In the genomic region with DNA sequence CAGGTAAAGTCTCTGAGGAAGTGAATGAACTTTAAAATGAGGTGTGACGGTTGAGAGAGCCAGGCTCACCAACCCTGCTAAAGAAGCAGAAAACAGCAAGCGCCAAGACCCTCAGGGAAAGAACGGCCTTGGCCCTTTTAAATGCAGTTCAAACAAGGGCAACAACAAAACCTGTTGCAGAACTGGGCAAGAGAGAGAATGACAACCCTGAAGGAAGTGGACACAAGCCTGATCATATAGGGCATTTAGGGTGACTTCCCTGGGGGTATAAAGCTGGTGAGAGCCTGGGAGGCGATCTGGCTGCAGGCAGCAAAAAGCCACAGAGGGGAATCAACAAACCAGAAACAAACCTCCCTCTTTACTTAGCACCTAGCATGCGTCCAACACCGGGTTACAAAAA, we compare ENCODE assay signal across 7 cellular contexts. TPM values are rescaled to one million over a fixed set of nuclear protein-coding genes. Genes with fewer than 3 reads are reported as not detected.
DNase-seq lines count a peak whose midpoint lies in the region; ATAC-seq and TF ChIP-seq lines count a peak whose summit lies in the region.

No MANE protein-coding gene starts in this region.

- ATAC-seq in activated CD8-positive, alpha-beta T cell treated with anti-CD3 and anti-CD28 coated beads, Interleukin-2, amount 10 ng/mL, durations not matched to agents 7 days and 5 days, result no peak
- no peak for ATAC-seq in stimulated activated effector memory CD8-positive, alpha-beta T cell treated with anti-CD3 and anti-CD28 coated beads, Interleukin-12 subunit alpha, Interleukin-12 subunit beta, amount 100 ng/mL, for 72 hours
- no peak for ATAC-seq in HG03469 (IDR thresholded peaks at IDR 0.05; ENCODE audit: unreplicated experiment)

- peak overlapping the region; percentile 70 for H3K9ac ChIP-seq in iPS-15b (ENCODE audit: low read depth, low read length)

- no peak for TF ChIP-seq CTCF in HEK293 (tag by site-specific recombination; IDR thresholded peaks at IDR 0.05)

- no peaks in the 10 kb centered on the region for H3K27me3 ChIP-seq in iPS-15b (ENCODE audit: control insufficient read depth, insufficient read depth, low read length)

- H3K9me3 Mint-ChIP-seq in activated CD8-positive, alpha-beta T cell treated with anti-CD3 and anti-CD28 coated beads, Interleukin-2, amount 10 ng/mL, durations not matched to agents 7 days and 5 days (ENCODE audit: insufficient read depth), result no peaks in the 10 kb centered on the region
- no peaks in the 10 kb centered on the region for H3K9me3 Mint-ChIP-seq in stimulated activated effector memory CD8-positive, alpha-beta T cell treated with anti-CD3 and anti-CD28 coated beads, Interleukin-12 subunit alpha, Interleukin-12 subunit beta, amount 100 ng/mL, for 72 hours

- DNase-seq in activated CD8-positive, alpha-beta T cell treated with anti-CD3 and anti-CD28 coated beads, Interleukin-2, amount 10 ng/mL, durations not matched to agents 7 days and 5 days, result no peak
- no peak for DNase-seq in stimulated activated effector memory CD8-positive, alpha-beta T cell treated with anti-CD3 and anti-CD28 coated beads, Interleukin-12 subunit alpha, Interleukin-12 subunit beta, amount 100 ng/mL, for 72 hours (ENCODE audit: low spot score in 2 of 2)
- DNase-seq in DMS53 (lab: John Stamatoyannopoulos, UW) (no peak), ecto neural progenitor cell (ENCODE audit: low spot score) (no peak)

- CTCF ChIA-PET in HEK293 (lab: Yijun Ruan, JAX), result interaction anchor here (0.6 kb wide), 1 partner anchor 784 kb away, joined by 4 read pairs; no protein-coding TSS in a partner anchor
- CTCF ChIA-PET in activated CD8-positive, alpha-beta T cell treated with anti-CD3 and anti-CD28 coated beads, Interleukin-2, amount 10 ng/mL, durations not matched to agents 7 days and 5 days (lab: Charles Lee), result interaction anchor here (0.8 kb wide), 1 partner anchor 156 kb away, joined by 3 read pairs; no protein-coding TSS in a partner anchor

- H3K4me3 ChIP-seq in HEK293 (ENCODE audit: low read depth, low read length), result peak overlapping the region; percentile 75
- H3K4me3 ChIP-seq in iPS-15b (ENCODE audit: low read depth, low read length), result peak overlapping the region; percentile 93

- H3K27me3 Mint-ChIP-seq in activated CD8-positive, alpha-beta T cell treated with anti-CD3 and anti-CD28 coated beads, Interleukin-2, amount 10 ng/mL, durations not matched to agents 7 days and 5 days (ENCODE audit: low read depth), result no peaks in the 10 kb centered on the region

- no peak overlapping the region for H3K27ac ChIP-seq in HEK293 (ENCODE audit: extremely low read depth, low read depth, low read length)

- H3K9me3 ChIP-seq in HEK293 (ENCODE audit: control insufficient read depth, insufficient read depth, low read depth, low read length) (no peaks in the 10 kb centered on the region), iPS-15b (ENCODE audit: control insufficient read depth, insufficient read depth, low read length) (no peaks in the 10 kb centered on the region)

- no peaks in the 10 kb centered on the region for H3K36me3 ChIP-seq in HEK293 (ENCODE audit: control insufficient read depth in 2 of 2, insufficient read depth in 1 of 2, low read length in 2 of 2)
- no peaks in the 10 kb centered on the region for H3K36me3 ChIP-seq in iPS-15b (ENCODE audit: control insufficient read depth, insufficient read depth, low read length)

- peak overlapping the region; percentile 92 for H3K27ac Mint-ChIP-seq in activated CD8-positive, alpha-beta T cell treated with anti-CD3 and anti-CD28 coated beads, Interleukin-2, amount 10 ng/mL, durations not matched to agents 7 days and 5 days
- H3K27ac Mint-ChIP-seq in stimulated activated effector memory CD8-positive, alpha-beta T cell treated with anti-CD3 and anti-CD28 coated beads, Interleukin-12 subunit alpha, Interleukin-12 subunit beta, amount 100 ng/mL, for 72 hours, result peak overlapping the region; percentile 88

- H3K36me3 Mint-ChIP-seq in activated CD8-positive, alpha-beta T cell treated with anti-CD3 and anti-CD28 coated beads, Interleukin-2, amount 10 ng/mL, durations not matched to agents 7 days and 5 days (ENCODE audit: low read depth), result peaks cover 6% of the 10 kb centered on the region
- H3K36me3 Mint-ChIP-seq in stimulated activated effector memory CD8-positive, alpha-beta T cell treated with anti-CD3 and anti-CD28 coated beads, Interleukin-12 subunit alpha, Interleukin-12 subunit beta, amount 100 ng/mL, for 72 hours, result no peaks in the 10 kb centered on the region

- POLR2A ChIA-PET in HEK293 (lab: Yijun Ruan, JAX), result no interaction called here
- POLR2A ChIA-PET in activated CD8-positive, alpha-beta T cell treated with anti-CD3 and anti-CD28 coated beads, Interleukin-2, amount 10 ng/mL, durations not matched to agents 7 days and 5 days (lab: Charles Lee), result interaction anchor here (0.7 to 1.8 kb wide), 4 partner anchors 14 to 53 kb away, joined by 4 to 7 read pairs (median 5); no protein-coding TSS in a partner anchor

- H3K4me1 Mint-ChIP-seq in activated CD8-positive, alpha-beta T cell treated with anti-CD3 and anti-CD28 coated beads, Interleukin-2, amount 10 ng/mL, durations not matched to agents 7 days and 5 days (ENCODE audit: low read depth), result peaks cover 37% of the 10 kb centered on the region
- H3K4me1 Mint-ChIP-seq in stimulated activated effector memory CD8-positive, alpha-beta T cell treated with anti-CD3 and anti-CD28 coated beads, Interleukin-12 subunit alpha, Interleukin-12 subunit beta, amount 100 ng/mL, for 72 hours, result peaks cover 36% of the 10 kb centered on the region

- peak overlapping the region; percentile 93 for H3K4me3 Mint-ChIP-seq in activated CD8-positive, alpha-beta T cell treated with anti-CD3 and anti-CD28 coated beads, Interleukin-2, amount 10 ng/mL, durations not matched to agents 7 days and 5 days
- H3K4me3 Mint-ChIP-seq in stimulated activated effector memory CD8-positive, alpha-beta T cell treated with anti-CD3 and anti-CD28 coated beads, Interleukin-12 subunit alpha, Interleukin-12 subunit beta, amount 100 ng/mL, for 72 hours, result peak overlapping the region; percentile 86

- no peaks in the 10 kb centered on the region for H3K4me1 ChIP-seq in HEK293 (ENCODE audit: control insufficient read depth, insufficient read depth, low read length)
- peaks cover 6% of the 10 kb centered on the region for H3K4me1 ChIP-seq in iPS-15b (ENCODE audit: control insufficient read depth, insufficient read depth, low read length)

TF ChIP-seq in HEK293, 187 proteins besides CTCF, POLR2A, EP300 and RAD21 (continues in another document):
- TF ChIP-seq ZNF416 (tag by site-specific recombination; IDR thresholded peaks at IDR 0.05) (no peak), YY2 (tag by site-specific recombination; IDR thresholded peaks at IDR 0.05) (no peak), ZNF639 (tag by site-specific recombination; IDR thresholded peaks at IDR 0.05) (no peak), GLIS2 (tag by site-specific recombination; IDR thresholded peaks at IDR 0.05) (no peak), ZNF707 (tag by site-specific recombination; IDR thresholded peaks at IDR 0.05) (no peak), YY1 (tag by site-specific recombination; IDR thresholded peaks at IDR 0.05) (no peak), ZNF133 (tag by site-specific recombination; IDR thresholded peaks at IDR 0.05) (no peak)
- TF ChIP-seq, protein P1, sequence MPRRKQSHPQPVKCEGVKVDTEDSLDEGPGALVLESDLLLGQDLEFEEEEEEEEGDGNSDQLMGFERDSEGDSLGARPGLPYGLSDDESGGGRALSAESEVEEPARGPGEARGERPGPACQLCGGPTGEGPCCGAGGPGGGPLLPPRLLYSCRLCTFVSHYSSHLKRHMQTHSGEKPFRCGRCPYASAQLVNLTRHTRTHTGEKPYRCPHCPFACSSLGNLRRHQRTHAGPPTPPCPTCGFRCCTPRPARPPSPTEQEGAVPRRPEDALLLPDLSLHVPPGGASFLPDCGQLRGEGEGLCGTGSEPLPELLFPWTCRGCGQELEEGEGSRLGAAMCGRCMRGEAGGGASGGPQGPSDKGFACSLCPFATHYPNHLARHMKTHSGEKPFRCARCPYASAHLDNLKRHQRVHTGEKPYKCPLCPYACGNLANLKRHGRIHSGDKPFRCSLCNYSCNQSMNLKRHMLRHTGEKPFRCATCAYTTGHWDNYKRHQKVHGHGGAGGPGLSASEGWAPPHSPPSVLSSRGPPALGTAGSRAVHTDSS (tag by site-specific recombination; IDR thresholded peaks at IDR 0.05), result no peak
- TF ChIP-seq, protein P2, sequence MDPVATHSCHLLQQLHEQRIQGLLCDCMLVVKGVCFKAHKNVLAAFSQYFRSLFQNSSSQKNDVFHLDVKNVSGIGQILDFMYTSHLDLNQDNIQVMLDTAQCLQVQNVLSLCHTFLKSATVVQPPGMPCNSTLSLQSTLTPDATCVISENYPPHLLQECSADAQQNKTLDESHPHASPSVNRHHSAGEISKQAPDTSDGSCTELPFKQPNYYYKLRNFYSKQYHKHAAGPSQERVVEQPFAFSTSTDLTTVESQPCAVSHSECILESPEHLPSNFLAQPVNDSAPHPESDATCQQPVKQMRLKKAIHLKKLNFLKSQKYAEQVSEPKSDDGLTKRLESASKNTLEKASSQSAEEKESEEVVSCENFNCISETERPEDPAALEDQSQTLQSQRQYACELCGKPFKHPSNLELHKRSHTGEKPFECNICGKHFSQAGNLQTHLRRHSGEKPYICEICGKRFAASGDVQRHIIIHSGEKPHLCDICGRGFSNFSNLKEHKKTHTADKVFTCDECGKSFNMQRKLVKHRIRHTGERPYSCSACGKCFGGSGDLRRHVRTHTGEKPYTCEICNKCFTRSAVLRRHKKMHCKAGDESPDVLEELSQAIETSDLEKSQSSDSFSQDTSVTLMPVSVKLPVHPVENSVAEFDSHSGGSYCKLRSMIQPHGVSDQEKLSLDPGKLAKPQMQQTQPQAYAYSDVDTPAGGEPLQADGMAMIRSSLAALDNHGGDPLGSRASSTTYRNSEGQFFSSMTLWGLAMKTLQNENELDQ (tag by site-specific recombination; IDR thresholded peaks at IDR 0.05; ENCODE audit: low read depth), result no peak

RNA-seq across cellular contexts. Expression of gene CPPED1, which starts 1.0 kb away (rescaled TPM):
- 10 to 100 TPM; 12.7 to 13.5 TPM for total RNA-seq in activated CD8-positive, alpha-beta T cell treated with anti-CD3 and anti-CD28 coated beads, Interleukin-2, amount 10 ng/mL, durations not matched to agents 7 days and 5 days
